In the genomic region with DNA sequence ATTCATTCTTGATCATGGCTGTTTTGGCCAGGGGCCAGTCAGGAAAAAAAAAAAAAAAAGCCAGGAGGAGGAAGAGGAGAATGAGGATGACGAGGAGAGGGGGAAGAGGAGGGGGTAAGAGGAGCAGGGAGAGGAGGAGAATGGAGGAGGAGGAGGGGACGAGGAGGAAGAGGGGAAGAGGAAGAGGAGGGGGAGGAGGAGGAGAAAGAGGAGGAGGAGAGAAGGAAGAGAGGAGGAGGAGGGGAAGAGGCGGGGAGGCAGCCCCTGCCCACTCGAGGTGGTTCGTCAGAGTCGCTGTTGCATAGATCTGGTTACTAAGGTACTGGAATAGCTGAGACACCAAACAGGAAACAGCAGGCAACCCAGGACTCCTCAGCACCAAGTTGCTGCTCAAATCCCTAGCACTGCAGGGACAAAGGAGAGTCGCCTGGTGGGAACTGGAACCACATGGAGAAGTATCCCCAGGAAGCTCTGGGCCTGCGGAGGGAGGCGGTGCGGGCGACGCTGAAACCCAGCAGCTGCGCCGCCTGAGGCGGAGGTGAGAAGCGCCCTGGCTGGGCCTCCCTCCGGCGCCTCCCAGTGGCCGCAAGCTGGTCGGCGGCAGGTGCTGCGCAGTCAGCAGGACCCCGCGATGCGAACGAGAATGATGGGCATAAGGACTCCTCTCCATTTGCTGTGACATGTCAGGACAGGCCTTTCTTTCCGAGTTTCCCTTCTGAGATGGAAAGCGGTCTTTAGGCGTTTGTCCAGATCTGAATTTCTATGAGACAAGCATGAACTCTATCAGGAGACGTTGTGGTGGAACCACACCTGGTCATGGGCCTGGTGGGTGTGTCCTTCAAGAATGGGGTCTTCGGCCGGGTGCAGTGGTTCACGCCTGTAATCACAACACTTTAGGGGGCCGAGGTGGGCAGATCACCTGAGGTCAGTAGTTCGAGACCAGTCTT, we compare ENCODE assay signal across 8 cellular contexts. TPM values are rescaled to one million over a fixed set of nuclear protein-coding genes. Genes with fewer than 3 reads are reported as not detected.
A peak's percentile ranks its signal among the peaks of the same experiment; 100 is the strongest.
DNase-seq lines count a peak whose midpoint lies in the region; ATAC-seq and TF ChIP-seq lines count a peak whose summit lies in the region.

No MANE protein-coding gene starts in this region.

- peak overlapping the region; percentile 58 for H3K4me3 Mint-ChIP-seq in activated T-helper 1 cell treated with anti-CD3 and anti-CD28 coated beads, Interleukin-12 subunit alpha, Interleukin-12 subunit beta, Interleukin-2, Interleukin-4 antibody, amounts not matched to agents 30 ng/mL and 10 ng/mL and 1 ng/mL, durations not matched to agents 14 hours and 24 hours and 36 hours
- H3K4me3 Mint-ChIP-seq in naive thymus-derived CD4-positive, alpha-beta T cell = peak overlapping the region; percentile 67 to 86 (median 79)

- peaks cover 21% of the 10 kb centered on the region for H3K4me1 Mint-ChIP-seq in activated T-helper 1 cell treated with anti-CD3 and anti-CD28 coated beads, Interleukin-12 subunit alpha, Interleukin-12 subunit beta, Interleukin-2, Interleukin-4 antibody, amounts not matched to agents 30 ng/mL and 10 ng/mL and 1 ng/mL, durations not matched to agents 14 hours and 24 hours and 36 hours (ENCODE audit: low read depth)
- peaks cover 13 to 42% (median 30%) of the 10 kb centered on the region in 7 donors for H3K4me1 Mint-ChIP-seq in naive thymus-derived CD4-positive, alpha-beta T cell

- H3K27ac Mint-ChIP-seq in activated T-helper 1 cell treated with anti-CD3 and anti-CD28 coated beads, Interleukin-12 subunit alpha, Interleukin-12 subunit beta, Interleukin-2, Interleukin-4 antibody, amounts not matched to agents 30 ng/mL and 10 ng/mL and 1 ng/mL, durations not matched to agents 14 hours and 24 hours and 36 hours = peak overlapping the region; percentile 40
- H3K27ac Mint-ChIP-seq in naive thymus-derived CD4-positive, alpha-beta T cell = peak overlapping the region; percentile 76 to 97 (median 90)

- H3K4me1 ChIP-seq in PC-3 (ENCODE audit: insufficient read depth, low read length) = no peaks in the 10 kb centered on the region; the same call in 1 of the 2 replicates
- peaks cover 2% of the 10 kb centered on the region for H3K4me1 ChIP-seq in fibroblast of lung (ENCODE audit: control insufficient read depth, extremely low read depth, insufficient read depth, low read length)
- H3K4me1 ChIP-seq in naive thymus-derived CD4-positive, alpha-beta T cell (ENCODE audit: control insufficient read depth in 2 of 2, insufficient read depth in 2 of 2, low read length in 2 of 2) = peaks cover 9 to 29% of the 10 kb centered on the region in 2 donors

- peaks cover 7% of the 10 kb centered on the region for H3K27me3 Mint-ChIP-seq in activated T-helper 1 cell treated with anti-CD3 and anti-CD28 coated beads, Interleukin-12 subunit alpha, Interleukin-12 subunit beta, Interleukin-2, Interleukin-4 antibody, amounts not matched to agents 30 ng/mL and 10 ng/mL and 1 ng/mL, durations not matched to agents 14 hours and 24 hours and 36 hours (ENCODE audit: insufficient read depth)
- H3K27me3 Mint-ChIP-seq in naive thymus-derived CD4-positive, alpha-beta T cell = peaks cover 0 to 17% (median 0%) of the 10 kb centered on the region in 5 donors

- DNase-seq in 8988T (peak; percentile 70), PC-3 (peak; percentile 79), fibroblast of lung (ENCODE audit: low read depth in 2 of 2) (peak; percentile 73 to 77)
- peak; percentile 68 for DNase-seq in activated T-helper 1 cell treated with anti-CD3 and anti-CD28 coated beads, Interleukin-12 subunit alpha, Interleukin-12 subunit beta, Interleukin-2, Interleukin-4 antibody, amounts not matched to agents 30 ng/mL and 10 ng/mL and 1 ng/mL, durations not matched to agents 14 hours and 24 hours and 36 hours (ENCODE audit: low spot score)
- DNase-seq in naive thymus-derived CD4-positive, alpha-beta T cell = peak; percentile 61 to 82 (median 77)
- DNase-seq in stimulated activated CD8-positive, alpha-beta memory T cell treated with anti-CD3 and anti-CD28 coated beads, Interleukin-7, amount 100 ng/mL, for 48 hours (ENCODE audit: extremely low read depth in 1 of 2, low read depth in 1 of 2) = peak; percentile 53 to 54

- no peaks in the 10 kb centered on the region for H3K36me3 ChIP-seq in PC-3 (ENCODE audit: low read depth, low read length)
- no peaks in the 10 kb centered on the region for H3K36me3 ChIP-seq in fibroblast of lung (ENCODE audit: control insufficient read depth, insufficient read depth, low read length)
- H3K36me3 ChIP-seq in naive thymus-derived CD4-positive, alpha-beta T cell (ENCODE audit: control insufficient read depth in 2 of 3, insufficient read depth in 3 of 3, low read length in 3 of 3) = no peaks in the 10 kb centered on the region

- CTCF ChIA-PET in PC-3 (lab: Charles Lee) = interaction anchor here (0.6 to 1.6 kb wide), 5 partner anchors 36 to 1281 kb away, joined by 3 to 14 read pairs (median 6); no protein-coding TSS in a partner anchor
- CTCF ChIA-PET in naive thymus-derived CD4-positive, alpha-beta T cell (lab: Charles Lee) = interaction anchor here (0.7 to 6.8 kb wide), 17 partner anchors 9 to 1271 kb away, joined by 3 to 113 read pairs (median 4); a partner anchor contains a TSS

- ATAC-seq in GM18867 (IDR thresholded peaks at IDR 0.05; ENCODE audit: unreplicated experiment) (peak; percentile 89), HG03460 (IDR thresholded peaks at IDR 0.05; ENCODE audit: unreplicated experiment) (peak; percentile 88), PC-3 (peak; percentile 96)
- peak; percentile 98 for ATAC-seq in naive thymus-derived CD4-positive, alpha-beta T cell

- no TSS peak for BruUV-seq in PC-3 (replicated peaks; lab: Mats Ljungman, UMichigan)

- H2AFZ ChIP-seq in PC-3 (ENCODE audit: low read length) (peak overlapping the region; percentile 86), fibroblast of lung (ENCODE audit: low read length) (peak overlapping the region; percentile 82)

- H3K4me3 ChIP-seq in PC-3 (ENCODE audit: low read length) (no peak overlapping the region), fibroblast of lung (replicated peaks in 1 of 4; ENCODE audit: control extremely low read depth in 1 of 4, insufficient read depth in 1 of 4, low read depth in 3 of 4, low read length in 4 of 4) (peak overlapping the region in 3 of 4 experiments; percentile 1 to 42 (median 32))
- H3K4me3 ChIP-seq in naive thymus-derived CD4-positive, alpha-beta T cell (ENCODE audit: low read length) = peak overlapping the region; percentile 73

- H3K4me2 ChIP-seq in PC-3 (ENCODE audit: low read length) (peak overlapping the region; percentile 63), fibroblast of lung (ENCODE audit: extremely low read depth, insufficient read depth, low read length) (peak overlapping the region; percentile 74)

- POLR2A ChIA-PET in PC-3 (lab: Charles Lee; ENCODE audit: unreplicated experiment) = no interaction called here
- POLR2A ChIA-PET in naive thymus-derived CD4-positive, alpha-beta T cell (lab: Charles Lee) = interaction anchor here (0.6 to 2.4 kb wide), 3 partner anchors 9 to 146 kb away, joined by 3 to 18 read pairs (median 3); no protein-coding TSS in a partner anchor

- H3K27me3 ChIP-seq in PC-3 (ENCODE audit: low read length) (no peaks in the 10 kb centered on the region), fibroblast of lung (ENCODE audit: control insufficient read depth, insufficient read depth, low read length) (peaks cover 2% of the 10 kb centered on the region)
- H3K27me3 ChIP-seq in naive thymus-derived CD4-positive, alpha-beta T cell (ENCODE audit: control insufficient read depth in 2 of 2, insufficient read depth in 2 of 2, low read length in 2 of 2) = no peaks in the 10 kb centered on the region

- no peaks in the 10 kb centered on the region for H4K20me1 ChIP-seq in PC-3 (ENCODE audit: low read length)
- no peaks in the 10 kb centered on the region for H4K20me1 ChIP-seq in fibroblast of lung (ENCODE audit: control insufficient read depth, extremely low read depth, insufficient read depth, low read length)

- H3K79me2 ChIP-seq in PC-3 (ENCODE audit: low read length) (no peaks in the 10 kb centered on the region), fibroblast of lung (ENCODE audit: control insufficient read depth, insufficient read depth, low read length) (no peaks in the 10 kb centered on the region)

- H3K27ac ChIP-seq in PC-3 (ENCODE audit: low read length) (no peak overlapping the region), fibroblast of lung (ENCODE audit: insufficient read depth, low read length) (no peak overlapping the region)
- H3K27ac ChIP-seq in naive thymus-derived CD4-positive, alpha-beta T cell (ENCODE audit: low read depth, low read length) = peak overlapping the region; percentile 62

- H3K9ac ChIP-seq in PC-3 (ENCODE audit: low read length) (no peak overlapping the region), fibroblast of lung (ENCODE audit: insufficient read depth, low read length) (no peak overlapping the region)

- H3F3A ChIP-seq in PC-3 (ENCODE audit: low read length, unreplicated experiment) = no peaks in the 10 kb centered on the region

- H3K36me3 Mint-ChIP-seq in activated T-helper 1 cell treated with anti-CD3 and anti-CD28 coated beads, Interleukin-12 subunit alpha, Interleukin-12 subunit beta, Interleukin-2, Interleukin-4 antibody, amounts not matched to agents 30 ng/mL and 10 ng/mL and 1 ng/mL, durations not matched to agents 14 hours and 24 hours and 36 hours (ENCODE audit: low read depth) = no peaks in the 10 kb centered on the region
- H3K36me3 Mint-ChIP-seq in naive thymus-derived CD4-positive, alpha-beta T cell = no peaks in the 10 kb centered on the region

- TF ChIP-seq CTCF in PC-3 (conservative IDR thresholded peaks at IDR 0.05; ENCODE audit: low read depth, low read length) (peak; percentile 97), fibroblast of lung (conservative IDR thresholded peaks at IDR 0.05 in 1 of 2, IDR thresholded peaks at IDR 0.05 in 1 of 2; ENCODE audit: low read depth in 1 of 2, low read length in 2 of 2) (peak; percentile 95 to 98)

- no peaks in the 10 kb centered on the region for H3K9me3 Mint-ChIP-seq in activated T-helper 1 cell treated with anti-CD3 and anti-CD28 coated beads, Interleukin-12 subunit alpha, Interleukin-12 subunit beta, Interleukin-2, Interleukin-4 antibody, amounts not matched to agents 30 ng/mL and 10 ng/mL and 1 ng/mL, durations not matched to agents 14 hours and 24 hours and 36 hours
- no peaks in the 10 kb centered on the region for H3K9me3 Mint-ChIP-seq in naive thymus-derived CD4-positive, alpha-beta T cell

- intact Hi-C loops in PC-3 (cut with micrococcal nuclease) = loop anchor here (1.0 to 2.0 kb wide), 3 partner anchors 35 to 142 kb away; no protein-coding TSS in a partner anchor
- intact Hi-C loops in activated T-helper 1 cell treated with anti-CD3 and anti-CD28 coated beads, Interleukin-12 subunit alpha, Interleukin-12 subunit beta, Interleukin-2, Interleukin-4 antibody, amounts not matched to agents 30 ng/mL and 10 ng/mL and 1 ng/mL, durations not matched to agents 14 hours and 24 hours and 36 hours (cut with micrococcal nuclease) = loop anchor here (1.0 to 2.0 kb wide), 2 partner anchors 63 to 142 kb away; a partner anchor contains a TSS
- intact Hi-C loops in naive thymus-derived CD4-positive, alpha-beta T cell (cut with micrococcal nuclease) = loop anchor here (1.0 to 2.0 kb wide), 4 partner anchors 63 to 142 kb away; a partner anchor contains a TSS

- no peaks in the 10 kb centered on the region for H3K9me3 ChIP-seq in PC-3 (ENCODE audit: low read length)
- no peaks in the 10 kb centered on the region for H3K9me3 ChIP-seq in fibroblast of lung (ENCODE audit: control insufficient read depth, insufficient read depth, low read depth, low read length)
- no peaks in the 10 kb centered on the region for H3K9me3 ChIP-seq in naive thymus-derived CD4-positive, alpha-beta T cell (ENCODE audit: control insufficient read depth in 2 of 3, low read length in 3 of 3)

- no peaks in the 10 kb centered on the region for H3K9me2 ChIP-seq in PC-3 (replicated peaks; ENCODE audit: low read length)

RNA-seq across cellular contexts. Expression of a gene that starts 17.5 kb away (rescaled TPM):
- total RNA-seq in PC-3 (2014; rRNA removed) (not detected in 2 replicates), fibroblast of lung (not detected in 2 replicates)
- total RNA-seq in activated T-helper 1 cell treated with anti-CD3 and anti-CD28 coated beads, Interleukin-12 subunit alpha, Interleukin-12 subunit beta, Interleukin-2, Interleukin-4 antibody, amounts not matched to agents 30 ng/mL and 10 ng/mL and 1 ng/mL, durations not matched to agents 14 hours and 24 hours and 36 hours = not detected in 2 replicates
- polyA plus RNA-seq in fibroblast of lung = not detected in 2 replicates
- polyA plus RNA-seq in fibroblast of lung (2012) = not detected in 2 replicates
- polyA minus RNA-seq in fibroblast of lung (ENCODE audit: low replicate concordance) = not detected in 2 replicates
- total RNA-seq in naive thymus-derived CD4-positive, alpha-beta T cell = not detected
- polyA plus RNA-seq in naive thymus-derived CD4-positive, alpha-beta T cell = not detected
